Comparison of ENCODE assay signal across 27 cellular contexts in the genomic region with DNA sequence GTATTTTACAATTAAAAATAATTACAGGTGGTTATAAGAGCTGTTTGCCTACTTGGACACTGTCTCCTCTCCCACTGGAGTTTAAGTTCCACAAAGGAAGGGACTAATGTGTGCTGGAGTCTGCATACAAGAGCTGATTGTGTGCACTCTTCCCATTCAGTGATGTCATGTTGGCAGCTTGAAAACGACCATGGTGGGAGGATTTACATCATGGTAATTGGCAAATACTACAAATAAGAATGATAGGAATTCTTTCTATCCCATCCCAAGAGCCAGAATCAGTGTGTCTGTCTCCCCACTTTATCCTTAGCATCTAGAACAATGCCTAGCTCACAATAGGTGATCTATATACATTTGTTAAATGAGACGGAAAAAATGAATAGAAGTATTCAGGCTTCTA. TPM values are rescaled to one million over a fixed set of nuclear protein-coding genes. Genes with fewer than 3 reads are reported as not detected.
A peak's percentile ranks its signal among the peaks of the same experiment; 100 is the strongest.
DNase-seq lines count a peak whose midpoint lies in the region; ATAC-seq and TF ChIP-seq lines count a peak whose summit lies in the region.
"Had no signal": no experiment of that assay in that cellular context is flagged by ENCODE, and none has a peak within 500 bp of the region (broad histone marks: within the 10 kb centered on the region; RNA-seq: fewer than 3 reads in every experiment).

No MANE protein-coding gene starts in this region.

- peaks cover 54% of the 10 kb centered on the region for H3K4me1 ChIP-seq in adipocyte (ENCODE audit: control insufficient read depth, insufficient read depth, low read length)
- peaks cover 32% of the 10 kb centered on the region for H3K4me1 ChIP-seq in smooth muscle cell (ENCODE audit: low read depth)
- H3K4me1 ChIP-seq: body of pancreas, gastrocnemius medialis, SJCRH30 had no signal

- no peak overlapping the region for H2AFZ ChIP-seq in smooth muscle cell (ENCODE audit: low read depth)

- peaks cover 49% of the 10 kb centered on the region for H3K79me2 ChIP-seq in smooth muscle cell (ENCODE audit: low read depth)

- H3K36me3 ChIP-seq in adipocyte (ENCODE audit: control insufficient read depth, insufficient read depth, low read length, severe bottlenecking) (no peaks in the 10 kb centered on the region), smooth muscle cell (ENCODE audit: low read depth) (no peaks in the 10 kb centered on the region)
- H3K36me3 ChIP-seq: gastrocnemius medialis, Peyer's patch, SJCRH30 had no signal

- no peak for ATAC-seq in GM21447 (IDR thresholded peaks at IDR 0.05; ENCODE audit: unreplicated experiment)
- ATAC-seq: activated CD4-positive, CD25-positive, alpha-beta regulatory T cell treated with anti-CD3 and anti-CD28 coated beads, Interleukin-2, amount 50 U/mL, for 24 hours; body of pancreas; T-cell had no signal

- peak overlapping the region; percentile 19 for H3K4me3 ChIP-seq in adipocyte (ENCODE audit: low read length)
- no peak overlapping the region for H3K4me3 ChIP-seq in smooth muscle cell
- H3K4me3 ChIP-seq: body of pancreas, gastrocnemius medialis, lung, Peyer's patch, SJCRH30 had no signal

- peaks cover 61% of the 10 kb centered on the region for H4K20me1 ChIP-seq in smooth muscle cell (ENCODE audit: low read depth)

- H3K4me2 ChIP-seq in smooth muscle cell, result peak overlapping the region; percentile 33

- H3K27me3 ChIP-seq in adipocyte (replicated peaks; ENCODE audit: control insufficient read depth, insufficient read depth, low read length) (no peaks in the 10 kb centered on the region), smooth muscle cell (ENCODE audit: low read depth) (no peaks in the 10 kb centered on the region)
- H3K27me3 ChIP-seq: body of pancreas, gastrocnemius medialis, Peyer's patch had no signal

- WGBS in smooth muscle cell (ENCODE audit: low lambda C conversion rate), result 63% methylated on average over 2 of the region's 2 CpGs

- TF ChIP-seq CTCF in smooth muscle cell (IDR thresholded peaks at IDR 0.05; ENCODE audit: borderline replicate concordance, insufficient read depth, poor library complexity, severe bottlenecking), result no peak

- H3K9me3 ChIP-seq in adipocyte (ENCODE audit: control insufficient read depth, low read length), result no peaks in the 10 kb centered on the region
- H3K9me3 ChIP-seq in smooth muscle cell (replicated peaks; ENCODE audit: low read depth), result no peaks in the 10 kb centered on the region
- H3K9me3 ChIP-seq: body of pancreas, gastrocnemius medialis, Peyer's patch, SJCRH30 had no signal

- H3K27ac ChIP-seq in smooth muscle cell (ENCODE audit: low read depth), result peak overlapping the region; percentile 11
- H3K27ac ChIP-seq: body of pancreas, C4-2B, gastrocnemius medialis, SJCRH30 had no signal

- DNase-seq in Ammon's horn (ENCODE audit: low spot score) (peak; percentile 23), adipocyte (ENCODE audit: low read depth) (no peak), globus pallidus (ENCODE audit: low spot score) (peak; percentile 31), smooth muscle cell (lab: John Stamatoyannopoulos, UW; ENCODE audit: unreplicated experiment) (no peak), NCI-H2107 treated with DMSO at 0.1 percent for 48 hours (lab: John Stamatoyannopoulos, UW; ENCODE audit: unreplicated experiment) (no peak), NCI-H510A treated with DMSO at 0.1 percent for 48 hours (lab: John Stamatoyannopoulos, UW) (no peak)
- DNase-seq in activated naive CD4-positive, alpha-beta T cell treated with anti-CD3 and anti-CD28 coated beads, Interleukin-2, amount 50 U/mL, for 16 hours, result no peak
- DNase-seq: activated CD4-positive, alpha-beta memory T cell treated with anti-CD3 and anti-CD28 coated beads for 36 hours; activated naive CD8-positive, alpha-beta T cell treated with anti-CD3 and anti-CD28 coated beads, Interleukin-2, amount 10 ng/mL, durations not matched to agents 7 days and 5 days; body of pancreas; Calu3; effector CD4-positive, alpha-beta T cell; gastrocnemius medialis; KBM-7; MM.1S; NCI-H1436; NCI-H2171; NCI-H524 treated with DMSO at 0.1 percent for 48 hours; T-cell had no signal

- H3F3A ChIP-seq in smooth muscle cell (ENCODE audit: low read depth), result no peaks in the 10 kb centered on the region

- no peak overlapping the region for H3K9ac ChIP-seq in adipocyte (ENCODE audit: low read length)
- no peak overlapping the region for H3K9ac ChIP-seq in smooth muscle cell (ENCODE audit: low read depth)

RNA-seq across cellular contexts. Expression of gene ITGA11, which starts 14.1 kb away (rescaled TPM):
- 85.9 and 87.8 TPM in 2 replicates for total RNA-seq in smooth muscle cell
- 89.4 and 133 TPM in 2 replicates for polyA plus RNA-seq in smooth muscle cell
- total RNA-seq: Calu3, progenitor cell of endocrine pancreas, SJCRH30 had no signal
- polyA plus RNA-seq: keratinocyte had no signal

Comparison
In these comparisons a context has a peak if more than half of its experiments do, and no peak if none do; other contexts are left out.
1. DNase-seq: peak in Ammon's horn (single experiment) and globus pallidus (single experiment); none in adipocyte (single experiment), smooth muscle cell (single experiment), NCI-H2107 treated with DMSO at 0.1 percent for 48 hours (single experiment), NCI-H510A treated with DMSO at 0.1 percent for 48 hours (single experiment) and activated naive CD4-positive, alpha-beta T cell treated with anti-CD3 and anti-CD28 coated beads, Interleukin-2, amount 50 U/mL, for 16 hours (single experiment).